Comparison of ENCODE assay signal across 10 cellular contexts in genomic region chr13:21686761-21687391, GRCh38. TPM values are rescaled to one million over a fixed set of nuclear protein-coding genes. Genes with fewer than 3 reads are reported as not detected.
DNase-seq lines count a peak whose midpoint lies in the region; ATAC-seq, FAIRE-seq and TF ChIP-seq lines count a peak whose summit lies in the region.
"Had no signal": no experiment of that assay in that cellular context is flagged by ENCODE, and none has a peak within 500 bp of the region (broad histone marks: within the 10 kb centered on the region; RNA-seq: fewer than 3 reads in every experiment).

No MANE protein-coding gene starts in this region.

- DNase-seq in GM13977 (ENCODE audit: low spot score), result peak; percentile 49
- DNase-seq in GM19239 (ENCODE audit: insufficient read length, low spot score), result no peak
- peak; percentile 83 for DNase-seq in MM.1S
- DNase-seq in NCI-H345 (lab: John Stamatoyannopoulos, UW), result no peak
- DNase-seq in NCI-H1048 (lab: John Stamatoyannopoulos, UW), result no peak
- DNase-seq in NK-92 (lab: John Stamatoyannopoulos, UW; ENCODE audit: unreplicated experiment), result no peak
- no peak for DNase-seq in sciatic nerve (ENCODE audit: low spot score)
- DNase-seq: GM23248, SJCRH30 had no signal

- H2AFZ ChIP-seq in MM.1S (ENCODE audit: low read length), result no peak overlapping the region
- H2AFZ ChIP-seq: GM23248 had no signal

- H3K9ac ChIP-seq in MM.1S (ENCODE audit: low read length), result peak overlapping the region; percentile 47; the same call in 1 of the 2 replicates
- H3K9ac ChIP-seq: GM23248 had no signal

- no peaks in the 10 kb centered on the region for H3K9me3 ChIP-seq in MM.1S (replicated peaks; ENCODE audit: insufficient read depth, low read length)
- H3K9me3 ChIP-seq: SJCRH30 had no signal

- H3K79me2 ChIP-seq in MM.1S (ENCODE audit: low read length), result no peaks in the 10 kb centered on the region

- H3K9me2 ChIP-seq in MM.1S (replicated peaks; ENCODE audit: insufficient read depth, low read length), result no peaks in the 10 kb centered on the region

- no peaks in the 10 kb centered on the region for H4K20me1 ChIP-seq in MM.1S (ENCODE audit: insufficient read depth, low read length)

- no peaks in the 10 kb centered on the region for H3K27me3 ChIP-seq in MM.1S (replicated peaks; ENCODE audit: insufficient read depth, low read length)

- in situ Hi-C loops in GM13977 (cut with MboI; ENCODE audit: low pct_unique_long_range_greater_than_20kb, low sequenced_read_pairs, unreplicated experiment), result no loop called here

- TF ChIP-seq CTCF in GM13977 (IDR thresholded peaks at IDR 0.05; ENCODE audit: extremely low read depth, insufficient read depth, missing control alignments) (no peak), MM.1S (IDR thresholded peaks at IDR 0.05; ENCODE audit: low read length) (no peak)

- no peak overlapping the region for H3K4me3 ChIP-seq in MM.1S (ENCODE audit: low read length)
- H3K4me3 ChIP-seq: GM23248, SJCRH30 had no signal

- no peaks in the 10 kb centered on the region for H3K36me3 ChIP-seq in MM.1S (replicated peaks; ENCODE audit: insufficient read depth, low read length)
- H3K36me3 ChIP-seq: SJCRH30 had no signal

- peak overlapping the region; percentile 89 for H3K27ac ChIP-seq in MM.1S (ENCODE audit: low read length)
- H3K27ac ChIP-seq: GM23248, SJCRH30 had no signal

- FAIRE-seq in GM19239 (lab: Jason Lieb, UNC), result peak; percentile 74

- peaks cover 13% of the 10 kb centered on the region for H3K4me1 ChIP-seq in MM.1S (ENCODE audit: low read length)

- intact Hi-C loops in sciatic nerve (cut with DNase I), result no loop called here

- H3F3A ChIP-seq in MM.1S (ENCODE audit: insufficient read depth, low read length), result 0 out of 2 replicates have a peak, but pooled peaks cover 6% of the 10 kb centered on the region

- ATAC-seq in HG02852 (IDR thresholded peaks at IDR 0.05; ENCODE audit: unreplicated experiment) (peak; percentile 99), sciatic nerve (no peak)

- peak overlapping the region; percentile 15; the same call in 1 of the 2 replicates for H3K4me2 ChIP-seq in MM.1S (ENCODE audit: low read depth, low read length)

RNA-seq across cellular contexts. Expression of gene FGF9, which starts 16.0 kb away (rescaled TPM):
- 2.1 TPM for total RNA-seq in sciatic nerve

Comparison
In these comparisons a context has a peak if more than half of its experiments do, and no peak if none do; other contexts are left out.
1. DNase-seq: peak in GM13977 (single experiment) and MM.1S (single experiment); none in GM19239 (single experiment), NCI-H345 (single experiment), NCI-H1048 (single experiment), NK-92 (single experiment) and sciatic nerve (single experiment).